12 cellular contexts compared by ENCODE assay signal in the genomic region with DNA sequence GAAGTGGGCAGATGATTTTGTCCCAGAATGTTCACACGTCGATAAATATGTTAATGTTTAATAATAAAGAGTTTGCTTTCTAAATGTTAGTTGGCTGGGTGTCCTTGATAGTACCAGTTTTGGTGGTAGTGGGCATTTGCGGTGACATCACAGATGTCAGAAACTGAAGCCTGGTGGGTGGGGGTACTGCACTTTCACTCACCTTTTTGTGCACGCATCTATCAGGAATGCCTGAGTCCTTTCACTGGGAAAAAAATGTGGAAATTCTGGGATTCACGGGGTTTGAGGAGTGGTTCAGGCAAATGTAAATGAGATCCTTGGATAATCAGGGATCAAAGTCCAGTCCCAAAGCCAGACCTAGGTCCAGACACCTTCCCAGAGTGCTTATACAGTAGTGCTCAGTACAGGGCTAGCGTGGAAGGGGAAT. TPM values are rescaled to one million over a fixed set of nuclear protein-coding genes. Genes with fewer than 3 reads are reported as not detected.
A peak's percentile ranks its signal among the peaks of the same experiment; 100 is the strongest.
DNase-seq lines count a peak whose midpoint lies in the region; ATAC-seq and TF ChIP-seq lines count a peak whose summit lies in the region.
"Had no signal": no experiment of that assay in that cellular context is flagged by ENCODE, and none has a peak within 500 bp of the region (broad histone marks: within the 10 kb centered on the region; RNA-seq: fewer than 3 reads in every experiment).

No MANE protein-coding gene starts in this region.

- POLR2A ChIA-PET in CD4-positive, alpha-beta T cell (lab: Charles Lee) = no interaction called here

- no peak overlapping the region for H3K27ac Mint-ChIP-seq in CD4-positive, alpha-beta T cell
- H3K27ac Mint-ChIP-seq: activated CD4-positive, alpha-beta T cell treated with anti-CD3 and anti-CD28 coated beads, Interleukin-2, amount 10 ng/mL, durations not matched to agents 24 days and 14 days; activated naive CD8-positive, alpha-beta T cell; IgD-negative memory B cell had no signal

- no peak for TF ChIP-seq POLR2A in adrenal gland (IDR thresholded peaks at IDR 0.05)
- no peak for TF ChIP-seq POLR2A in gastrocnemius medialis (IDR thresholded peaks at IDR 0.05)

- no peak overlapping the region for H2BK5ac ChIP-seq in neuronal stem cell (ENCODE audit: low read length)

- no peaks in the 10 kb centered on the region for H3K9me3 ChIP-seq in CD4-positive, alpha-beta T cell (ENCODE audit: control insufficient read depth, low read length)
- H3K9me3 ChIP-seq in adrenal gland (replicated peaks in 1 of 3) (no peaks in the 10 kb centered on the region), gastrocnemius medialis (no peaks in the 10 kb centered on the region), neuronal stem cell (replicated peaks in 1 of 2; ENCODE audit: control insufficient read depth in 2 of 2, insufficient read depth in 1 of 2, low read depth in 1 of 2, low read length in 2 of 2) (peaks cover 0 to 4% of the 10 kb centered on the region in 2 donors)

- intact Hi-C loops in CD4-positive, alpha-beta T cell (cut with DNase I, micrococcal nuclease) = loop anchor here (5.0 kb wide), 2 partner anchors 62 to 63 kb away; no protein-coding TSS in a partner anchor
- intact Hi-C loops in adrenal gland (cut with DNase I) = no loop called here
- intact Hi-C loops in gastrocnemius medialis (cut with DNase I; ENCODE audit: low total_unique reads) = no loop called here

- H3K79me1 ChIP-seq in neuronal stem cell (ENCODE audit: low read depth, low read length) = no peaks in the 10 kb centered on the region

- H2BK120ac ChIP-seq in neuronal stem cell (ENCODE audit: low read depth, low read length) = no peak overlapping the region

- H3K4me2 ChIP-seq in neuronal stem cell (ENCODE audit: insufficient read depth, low read length, poor library complexity, severe bottlenecking) = no peak overlapping the region

- 70 to 72% (median 71%) methylated on average over 6 of the region's 6 CpGs for WGBS in adrenal gland, 4 donors
- WGBS in neuronal stem cell (ENCODE audit: extremely low coverage in 2 of 2, insufficient read length in 2 of 2, insufficient replicate concordance in 1 of 2), 2 donors = no CpG with 5 or more reads among the region's 6 CpGs

- H3K4me1 Mint-ChIP-seq in CD4-positive, alpha-beta T cell (ENCODE audit: low read depth) = peaks cover 52% of the 10 kb centered on the region

- no peak overlapping the region for H3K14ac ChIP-seq in neuronal stem cell (ENCODE audit: low read length)

- H3K4ac ChIP-seq in neuronal stem cell (ENCODE audit: low read length) = no peak overlapping the region

- TF ChIP-seq CTCF in CD4-positive, alpha-beta T cell (IDR thresholded peaks at IDR 0.05) = no peak
- TF ChIP-seq CTCF in adrenal gland (IDR thresholded peaks at IDR 0.05) (no peak), fibroblast of the aortic adventitia (IDR thresholded peaks at IDR 0.05; ENCODE audit: insufficient read depth, low read length) (no peak), gastrocnemius medialis (IDR thresholded peaks at IDR 0.05 in 4 of 5, conservative IDR thresholded peaks at IDR 0.05 in 1 of 5) (no peak)

- H2AFZ ChIP-seq in neuronal stem cell (ENCODE audit: low read length) = no peak overlapping the region

- H2BK15ac ChIP-seq in neuronal stem cell (ENCODE audit: low read length) = no peak overlapping the region

- no peak for DNase-seq in CD4-positive, alpha-beta T cell
- DNase-seq in adrenal gland (no peak), fibroblast of the aortic adventitia (ENCODE audit: low read depth) (no peak), gastrocnemius medialis (no peak), NCI-H526 (lab: John Stamatoyannopoulos, UW) (no peak), ACHN (no peak), neuronal stem cell (ENCODE audit: low spot score) (no peak), iPS-NIHi11 (ENCODE audit: low spot score) (no peak)
- DNase-seq: activated CD4-positive, alpha-beta T cell treated with anti-CD3 and anti-CD28 coated beads, Interleukin-2, amount 10 ng/mL, durations not matched to agents 24 days and 14 days had no signal

- H2BK12ac ChIP-seq in neuronal stem cell (ENCODE audit: low read length) = no peak overlapping the region

- peaks cover 61% of the 10 kb centered on the region for H3K27me3 Mint-ChIP-seq in CD4-positive, alpha-beta T cell

- peak overlapping the region; percentile 69 for H3K4me3 Mint-ChIP-seq in CD4-positive, alpha-beta T cell

- ATAC-seq in CD4-positive, alpha-beta T cell (ENCODE audit: poor library complexity) = no peak
- no peak for ATAC-seq in gastrocnemius medialis

- H3K4me1 ChIP-seq in adrenal gland (replicated peaks in 1 of 2) (peaks cover 0 to 44% of the 10 kb centered on the region in 2 donors), gastrocnemius medialis (peaks cover 23 to 33% of the 10 kb centered on the region in 2 donors), neuronal stem cell (ENCODE audit: control insufficient read depth in 2 of 2, insufficient read depth in 1 of 2, low read depth in 1 of 2, low read length in 2 of 2) (peaks cover 8 to 17% of the 10 kb centered on the region in 2 donors)

- no peaks in the 10 kb centered on the region for H3K36me3 ChIP-seq in adrenal gland (replicated peaks in 1 of 2)
- no peaks in the 10 kb centered on the region for H3K36me3 ChIP-seq in gastrocnemius medialis
- H3K36me3 ChIP-seq in neuronal stem cell (replicated peaks in 1 of 2; ENCODE audit: control insufficient read depth in 2 of 2, insufficient read depth in 2 of 2, low read length in 2 of 2) = no peaks in the 10 kb centered on the region

- no peak overlapping the region for H4K91ac ChIP-seq in neuronal stem cell (ENCODE audit: low read depth, low read length, poor library complexity)

- CTCF ChIA-PET in CD4-positive, alpha-beta T cell (lab: Charles Lee) = no interaction called here

- H3K9me3 Mint-ChIP-seq in CD4-positive, alpha-beta T cell = no peaks in the 10 kb centered on the region

- H3K27me3 ChIP-seq in CD4-positive, alpha-beta T cell (ENCODE audit: control insufficient read depth, insufficient read depth, low read length) = peaks cover 45% of the 10 kb centered on the region
- H3K27me3 ChIP-seq in adrenal gland (no peaks in the 10 kb centered on the region), gastrocnemius medialis (no peaks in the 10 kb centered on the region), neuronal stem cell (ENCODE audit: control insufficient read depth in 3 of 3, insufficient read depth in 3 of 3, low read depth in 1 of 3, low read length in 3 of 3) (peaks cover 21 to 86% (median 50%) of the 10 kb centered on the region in 3 experiments)
- H3K27me3 ChIP-seq: foreskin keratinocyte had no signal

- no peak overlapping the region for H3K18ac ChIP-seq in neuronal stem cell (ENCODE audit: low read length)

- H3K9ac ChIP-seq in neuronal stem cell (ENCODE audit: low read depth, low read length, poor library complexity) = no peak overlapping the region

- H3K23ac ChIP-seq in neuronal stem cell (ENCODE audit: low read depth, low read length, poor library complexity) = no peak overlapping the region

- in situ Hi-C loops in gastrocnemius medialis (cut with MboI; ENCODE audit: low sequenced_read_pairs in 4 of 4) (no loop called here), ACHN (cut with HindIII; ENCODE audit: low pct_ligation_motif_present, low pct_unique_long_range_greater_than_20kb, low sequenced_read_pairs) (no loop called here)

- H3K4me3 ChIP-seq in adrenal gland (peak overlapping the region in 2 of 4 donors; percentile 63 to 83), fibroblast of the aortic adventitia (ENCODE audit: low read depth, low read length) (peak overlapping the region; percentile 92), gastrocnemius medialis (peak overlapping the region; percentile 81 to 99 (median 94)), neuronal stem cell (ENCODE audit: low read length in 2 of 2) (no peak overlapping the region)

- no peak overlapping the region for H3K27ac ChIP-seq in CD4-positive, alpha-beta T cell (ENCODE audit: low read depth, low read length)
- peak overlapping the region in 3 of 5 donors; percentile 73 to 90 (median 90) for H3K27ac ChIP-seq in adrenal gland
- peak overlapping the region; percentile 91 to 98 (median 97) for H3K27ac ChIP-seq in gastrocnemius medialis
- no peak overlapping the region for H3K27ac ChIP-seq in neuronal stem cell (replicated peaks; ENCODE audit: low read length)

- peaks cover 11% of the 10 kb centered on the region for H3K36me3 Mint-ChIP-seq in CD4-positive, alpha-beta T cell (ENCODE audit: low read depth)
- H3K36me3 Mint-ChIP-seq: activated naive CD8-positive, alpha-beta T cell; IgD-negative memory B cell had no signal

- no peak overlapping the region for H4K8ac ChIP-seq in neuronal stem cell (ENCODE audit: low read depth, low read length)

- no peak overlapping the region for H2AK5ac ChIP-seq in neuronal stem cell (ENCODE audit: low read depth, low read length)

RNA-seq across cellular contexts. Expression of gene EPAS1, which starts 3.2 kb away (rescaled TPM):
- total RNA-seq in CD4-positive, alpha-beta T cell = 1 to 10 TPM; 4.2 to 5.4 TPM
- total RNA-seq in adrenal gland = 100 to 1,000 TPM; 124 to 307 (median 237) TPM
- 100 to 1,000 TPM in 1 of 3 donors, 10 to 100 TPM in 2; 62.0 to 178 (median 65.2) TPM for polyA plus RNA-seq in adrenal gland
- total RNA-seq in fibroblast of the aortic adventitia (ENCODE audit: low replicate concordance) = 41.5 and 45.6 TPM in 2 replicates
- 10 to 100 TPM; 61.5 to 95.1 (median 90.0) TPM for total RNA-seq in gastrocnemius medialis
- 0.24 TPM for polyA plus RNA-seq in neuronal stem cell (2013, experiment 1 of 2)
- polyA plus RNA-seq in neuronal stem cell (2013, experiment 2 of 2) = 0.19 TPM
- polyA plus RNA-seq: IgD-negative memory B cell had no signal

Comparison
In these comparisons a context has a peak if more than half of its experiments do, and no peak if none do; other contexts are left out.
1. H3K27ac ChIP-seq: peak in adrenal gland (3 of 5) and gastrocnemius medialis (4 of 4); none in CD4-positive, alpha-beta T cell (single experiment) and neuronal stem cell (single experiment).
2. H3K4me3 ChIP-seq: peak in fibroblast of the aortic adventitia (single experiment) and gastrocnemius medialis (4 of 4); none in neuronal stem cell (0 of 2).
3. intact Hi-C loops: an anchor here in CD4-positive, alpha-beta T cell (5.0 kb wide); none called in adrenal gland and gastrocnemius medialis.